9 cellular contexts compared by ENCODE assay signal in genomic region chr1:24481843-24482610, GRCh38. TPM values are rescaled to one million over a fixed set of nuclear protein-coding genes. Genes with fewer than 3 reads are reported as not detected.
DNase-seq lines count a peak whose midpoint lies in the region; ATAC-seq, FAIRE-seq and TF ChIP-seq lines count a peak whose summit lies in the region.
"Had no signal": no experiment of that assay in that cellular context is flagged by ENCODE, and none has a peak within 500 bp of the region (broad histone marks: within the 10 kb centered on the region; RNA-seq: fewer than 3 reads in every experiment).

No MANE protein-coding gene starts in this region.

- no peak overlapping the region for H2BK120ac ChIP-seq in mesenchymal stem cell (ENCODE audit: low read depth, low read length)

- H3K27me3 Mint-ChIP-seq in activated CD8-positive, alpha-beta T cell treated with anti-CD3 and anti-CD28 coated beads, Interleukin-2, amount 10 ng/mL, durations not matched to agents 7 days and 5 days (ENCODE audit: low read depth), result no peaks in the 10 kb centered on the region

- H3K9me3 Mint-ChIP-seq in activated CD8-positive, alpha-beta T cell treated with anti-CD3 and anti-CD28 coated beads, Interleukin-2, amount 10 ng/mL, durations not matched to agents 7 days and 5 days (ENCODE audit: insufficient read depth), result peaks cover 3% of the 10 kb centered on the region

- peak; percentile 28 for DNase-seq in EH (ENCODE audit: low read depth)
- DNase-seq in KBM-7, result peak; percentile 37
- DNase-seq in activated CD8-positive, alpha-beta T cell treated with anti-CD3 and anti-CD28 coated beads, Interleukin-2, amount 10 ng/mL, durations not matched to agents 7 days and 5 days, result peak; percentile 66
- DNase-seq in mesenchymal stem cell, result peak; percentile 18
- no peak for DNase-seq in T1000 (lab: John Stamatoyannopoulos, UW)
- DNase-seq in urothelium cell line (ENCODE audit: low spot score), result no peak
- DNase-seq in body of pancreas, result no peak
- DNase-seq: NCI-H1048 had no signal

- peak; percentile 52 for ATAC-seq in activated CD8-positive, alpha-beta T cell treated with anti-CD3 and anti-CD28 coated beads, Interleukin-2, amount 10 ng/mL, durations not matched to agents 7 days and 5 days
- no peak for ATAC-seq in GM21576 (IDR thresholded peaks at IDR 0.05; ENCODE audit: unreplicated experiment)
- ATAC-seq in body of pancreas, result no peak

- H3K4me3 ChIP-seq in mesenchymal stem cell (ENCODE audit: insufficient read depth in 1 of 2, low read depth in 1 of 2, low read length in 2 of 2), result no peak overlapping the region
- H3K4me3 ChIP-seq in body of pancreas, result no peak overlapping the region

- H3K4me2 ChIP-seq in mesenchymal stem cell (ENCODE audit: low read length, poor library complexity, severe bottlenecking), result no peak overlapping the region

- intact Hi-C loops in body of pancreas (cut with DNase I), result no loop called here

- no peak overlapping the region for H4K91ac ChIP-seq in mesenchymal stem cell (ENCODE audit: low read length)

- H3K36me3 ChIP-seq in mesenchymal stem cell (ENCODE audit: control insufficient read depth in 1 of 2, insufficient read depth in 2 of 2, low read depth in 1 of 2, low read length in 2 of 2) (no peaks in the 10 kb centered on the region), body of pancreas (replicated peaks in 1 of 2; ENCODE audit: insufficient read depth in 1 of 2, low read depth in 2 of 2) (no peaks in the 10 kb centered on the region)

- no peak overlapping the region for H2BK15ac ChIP-seq in mesenchymal stem cell (ENCODE audit: low read depth, poor library complexity, severe bottlenecking)

- H3K4me1 ChIP-seq in mesenchymal stem cell (ENCODE audit: control insufficient read depth, insufficient read depth, low read depth, low read length) (no peaks in the 10 kb centered on the region), body of pancreas (no peaks in the 10 kb centered on the region)

- in situ Hi-C loops in KBM-7 (cut with MboI; ENCODE audit: low pct_unique_long_range_greater_than_20kb, low sequenced_read_pairs), result no loop called here

- H3K9me3 ChIP-seq in mesenchymal stem cell (ENCODE audit: control insufficient read depth, low read length) (no peaks in the 10 kb centered on the region), body of pancreas (no peaks in the 10 kb centered on the region)

- H3K27ac ChIP-seq in mesenchymal stem cell (ENCODE audit: low read length, poor library complexity, severe bottlenecking), result no peak overlapping the region
- H3K27ac ChIP-seq in body of pancreas, result peak overlapping the region in 1 of 4 donors; percentile 35

- no peak overlapping the region for H3K23ac ChIP-seq in mesenchymal stem cell (ENCODE audit: low read length in 2 of 2)

- no peak overlapping the region for H3K4ac ChIP-seq in mesenchymal stem cell (ENCODE audit: low read depth in 1 of 2, low read length in 2 of 2)

- H2BK5ac ChIP-seq in mesenchymal stem cell (ENCODE audit: low read depth, low read length, poor library complexity, severe bottlenecking), result no peak overlapping the region

- H3K36me3 Mint-ChIP-seq in activated CD8-positive, alpha-beta T cell treated with anti-CD3 and anti-CD28 coated beads, Interleukin-2, amount 10 ng/mL, durations not matched to agents 7 days and 5 days (ENCODE audit: low read depth), result peaks cover 30% of the 10 kb centered on the region

- peak overlapping the region; percentile 97 for H3K27ac Mint-ChIP-seq in activated CD8-positive, alpha-beta T cell treated with anti-CD3 and anti-CD28 coated beads, Interleukin-2, amount 10 ng/mL, durations not matched to agents 7 days and 5 days

- H3K9ac ChIP-seq in mesenchymal stem cell (ENCODE audit: low read length), result no peak overlapping the region

- H2AFZ ChIP-seq in mesenchymal stem cell (ENCODE audit: low read depth, low read length), result no peak overlapping the region

- H3K18ac ChIP-seq in mesenchymal stem cell (ENCODE audit: low read depth in 1 of 2, low read length in 2 of 2), result no peak overlapping the region

- H4K8ac ChIP-seq in mesenchymal stem cell (ENCODE audit: low read length), result no peak overlapping the region

- FAIRE-seq in urothelium cell line (lab: Jason Lieb, UNC), result no peak

- no peak overlapping the region for H2BK12ac ChIP-seq in mesenchymal stem cell (ENCODE audit: low read length in 2 of 2)

- no peak for TF ChIP-seq POLR2A in body of pancreas (IDR thresholded peaks at IDR 0.05)

- no peak for TF ChIP-seq CTCF in body of pancreas (IDR thresholded peaks at IDR 0.05)

- WGBS in mesenchymal stem cell, result 90% methylated on average over 16 of the region's 16 CpGs
- WGBS in body of pancreas, 2 donors, result 87 to 89% methylated on average over 13 to 16 of the region's 16 CpGs

- H3K4me1 Mint-ChIP-seq in activated CD8-positive, alpha-beta T cell treated with anti-CD3 and anti-CD28 coated beads, Interleukin-2, amount 10 ng/mL, durations not matched to agents 7 days and 5 days (ENCODE audit: low read depth), result peaks cover 65% of the 10 kb centered on the region

- CTCF ChIA-PET in activated CD8-positive, alpha-beta T cell treated with anti-CD3 and anti-CD28 coated beads, Interleukin-2, amount 10 ng/mL, durations not matched to agents 7 days and 5 days (lab: Charles Lee), result interaction anchor here (0.7 to 3.0 kb wide), 16 partner anchors 10 to 153 kb away, joined by 3 to 22 read pairs (median 7); partner anchors contain the start of genes NIPAL3 and RCAN3

- H3K4me3 Mint-ChIP-seq in activated CD8-positive, alpha-beta T cell treated with anti-CD3 and anti-CD28 coated beads, Interleukin-2, amount 10 ng/mL, durations not matched to agents 7 days and 5 days, result peak overlapping the region; percentile 58

- H3K27me3 ChIP-seq in mesenchymal stem cell (ENCODE audit: control insufficient read depth in 1 of 2, insufficient read depth in 1 of 2, low read length in 2 of 2), result peaks cover 11 to 16% of the 10 kb centered on the region in 2 experiments
- no peaks in the 10 kb centered on the region for H3K27me3 ChIP-seq in body of pancreas

- no peak overlapping the region for H2AK5ac ChIP-seq in mesenchymal stem cell (ENCODE audit: low read length, severe bottlenecking)

- no peak overlapping the region for H3K14ac ChIP-seq in mesenchymal stem cell (ENCODE audit: low read length in 2 of 2)

- POLR2A ChIA-PET in activated CD8-positive, alpha-beta T cell treated with anti-CD3 and anti-CD28 coated beads, Interleukin-2, amount 10 ng/mL, durations not matched to agents 7 days and 5 days (lab: Charles Lee), result interaction anchor here (0.6 to 6.2 kb wide), 5 partner anchors 9 to 51 kb away, joined by 3 to 116 read pairs (median 3); partner anchors contain the start of gene RCAN3

- no peaks in the 10 kb centered on the region for H3K79me1 ChIP-seq in mesenchymal stem cell (replicated peaks; ENCODE audit: low read length, poor library complexity, severe bottlenecking)

RNA-seq across cellular contexts. Expression of gene RCAN3, which starts 20.6 kb away (rescaled TPM):
- 10 to 100 TPM; 63.7 to 65.6 TPM for total RNA-seq in activated CD8-positive, alpha-beta T cell treated with anti-CD3 and anti-CD28 coated beads, Interleukin-2, amount 10 ng/mL, durations not matched to agents 7 days and 5 days
- polyA plus RNA-seq in mesenchymal stem cell (2013, experiment 1 of 2), result 16.3 TPM
- polyA plus RNA-seq in mesenchymal stem cell (2013, experiment 2 of 2), result 16.9 TPM
- 10 to 100 TPM; 14.0 to 32.3 TPM for total RNA-seq in body of pancreas

Comparison
In these comparisons a context has a peak if more than half of its experiments do, and no peak if none do; other contexts are left out.
1. DNase-seq: peak in EH (single experiment), KBM-7 (single experiment), activated CD8-positive, alpha-beta T cell treated with anti-CD3 and anti-CD28 coated beads, Interleukin-2, amount 10 ng/mL, durations not matched to agents 7 days and 5 days (single experiment) and mesenchymal stem cell (single experiment); none in T1000 (single experiment), urothelium cell line (single experiment) and body of pancreas (0 of 4).